In the genomic region with DNA sequence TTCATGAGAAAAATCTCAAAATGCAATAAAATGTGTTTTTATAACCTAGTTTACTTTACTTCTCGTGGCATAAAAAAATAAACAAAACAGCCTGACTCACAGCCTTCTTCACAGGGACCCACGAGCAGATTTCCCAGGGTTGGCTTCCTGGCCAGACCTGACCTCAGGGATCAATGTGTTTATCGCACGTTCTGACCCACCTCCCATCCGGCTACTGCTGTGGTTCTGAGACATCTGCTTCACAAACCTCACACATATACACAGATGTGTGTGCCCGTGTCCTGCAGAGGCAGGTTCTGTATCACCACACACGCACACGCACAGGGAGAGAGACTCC, we compare ENCODE assay signal across 21 cellular contexts.
DNase-seq lines count a peak whose midpoint lies in the region; ATAC-seq, FAIRE-seq and TF ChIP-seq lines count a peak whose summit lies in the region.
"Had no signal": no experiment of that assay in that cellular context is flagged by ENCODE, and none has a peak within 500 bp of the region (broad histone marks: within the 10 kb centered on the region; RNA-seq: fewer than 3 reads in every experiment).

No MANE protein-coding gene starts in this region.

- H3K4me1 ChIP-seq in astrocyte (ENCODE audit: insufficient read depth, low read length) = peaks cover 38% of the 10 kb centered on the region
- no peaks in the 10 kb centered on the region for H3K4me1 ChIP-seq in OCI-LY7 (ENCODE audit: insufficient read depth, low read length, poor library complexity, severe bottlenecking)

- no peak overlapping the region for H3K27ac Mint-ChIP-seq in astrocyte (ENCODE audit: unreplicated experiment)
- H3K27ac Mint-ChIP-seq: CD8-positive, alpha-beta memory T cell; stimulated activated naive B cell treated with anti-CD40 and anti-IgM and Interleukin-4, amounts not matched to agents 10 μg/mL and 1 μg/mL and 100 μg/mL, for 72 hours; T-helper 2 cell treated with Interferon-gamma antibody and Interleukin-4, amounts not matched to agents 5 μg/mL and 100 μg/mL, for 36 hours had no signal

- TF ChIP-seq CTCF in astrocyte (IDR thresholded peaks at IDR 0.05; ENCODE audit: insufficient read depth, low read depth, low read length) = no peak
- no peak for TF ChIP-seq CTCF in fibroblast of villous mesenchyme (IDR thresholded peaks at IDR 0.05; ENCODE audit: insufficient read depth, low read depth, low read length)
- no peak for TF ChIP-seq CTCF in OCI-LY7 (conservative IDR thresholded peaks at IDR 0.05; ENCODE audit: low read length)

- H3K27me3 Mint-ChIP-seq in astrocyte (ENCODE audit: low read depth, unreplicated experiment) = no peaks in the 10 kb centered on the region

- peaks cover 52% of the 10 kb centered on the region for H3K36me3 Mint-ChIP-seq in astrocyte (ENCODE audit: low read depth, unreplicated experiment)
- H3K36me3 Mint-ChIP-seq: CD8-positive, alpha-beta memory T cell; stimulated activated naive B cell treated with anti-CD40 and anti-IgM and Interleukin-4, amounts not matched to agents 10 μg/mL and 1 μg/mL and 100 μg/mL, for 72 hours had no signal

- H3K27ac ChIP-seq in astrocyte (ENCODE audit: low read depth, low read length) = peak overlapping the region; percentile 33
- H3K27ac ChIP-seq in OCI-LY7 (ENCODE audit: low read depth, low read length, poor library complexity, severe bottlenecking) = no peak overlapping the region
- H3K27ac ChIP-seq: cardiac muscle cell, HL-60, neutrophil had no signal

- FAIRE-seq in astrocyte (lab: Jason Lieb, UNC) (no peak), GM12891 (lab: Jason Lieb, UNC) (no peak)
- FAIRE-seq: GM12878, islet of Langerhans had no signal

- no peak overlapping the region for H3K4me3 ChIP-seq in astrocyte (ENCODE audit: insufficient read depth, low read depth, low read length)
- H3K4me3 ChIP-seq in fibroblast of villous mesenchyme (ENCODE audit: low read depth, low read length) = no peak overlapping the region
- H3K4me3 ChIP-seq in OCI-LY7 (ENCODE audit: low read depth, low read length, poor library complexity, severe bottlenecking) = no peak overlapping the region
- H3K4me3 ChIP-seq: cardiac muscle cell, GM12878 had no signal

- DNase-seq in ELR (ENCODE audit: low read depth) (peak; percentile 81), astrocyte (ENCODE audit: low read depth) (no peak), fibroblast of villous mesenchyme (ENCODE audit: low read depth) (peak; percentile 99), sciatic nerve (ENCODE audit: low spot score) (peak; percentile 45), NCI-H82 treated with DMSO at 0.1 percent for 48 hours (lab: John Stamatoyannopoulos, UW; ENCODE audit: unreplicated experiment) (no peak), OCI-LY7 (ENCODE audit: low spot score) (no peak), GM12891 (ENCODE audit: insufficient read length, low spot score) (no peak)
- DNase-seq: CD8-positive, alpha-beta memory T cell; KG1; mesendoderm; NCI-H1436 treated with DMSO at 0.1 percent for 48 hours; NCI-H446; SHP77 treated with DMSO at 0.1 percent for 48 hours; stimulated activated naive B cell treated with anti-CD40 and anti-IgM and Interleukin-4, amounts not matched to agents 10 μg/mL and 1 μg/mL and 100 μg/mL, for 72 hours had no signal

- no peak for TF ChIP-seq POLR2A in GM12891 (IDR thresholded peaks at IDR 0.05; ENCODE audit: low read depth, low read length)

- H3K9me3 ChIP-seq in astrocyte (ENCODE audit: insufficient read depth, low read depth, low read length) (no peaks in the 10 kb centered on the region), OCI-LY7 (ENCODE audit: low read length) (no peaks in the 10 kb centered on the region)
- H3K9me3 ChIP-seq: neutrophil had no signal

- H3K9ac ChIP-seq in astrocyte (ENCODE audit: low read length) = peak overlapping the region; percentile 30

- intact Hi-C loops in sciatic nerve (cut with DNase I) (no loop called here), OCI-LY7 (cut with micrococcal nuclease; ENCODE audit: unreplicated experiment) (no loop called here)

- CTCF ChIA-PET in OCI-LY7 (lab: Charles Lee; ENCODE audit: unreplicated experiment) = no interaction called here

- H3K4me2 ChIP-seq in astrocyte (ENCODE audit: low read length) = no peak overlapping the region
- H3K4me2 ChIP-seq in OCI-LY7 (ENCODE audit: low read length) = no peak overlapping the region

- H3K36me3 ChIP-seq in astrocyte (ENCODE audit: insufficient read depth, low read length) = peaks cover 42% of the 10 kb centered on the region
- no peaks in the 10 kb centered on the region for H3K36me3 ChIP-seq in OCI-LY7 (ENCODE audit: insufficient read depth, low read length)
- H3K36me3 ChIP-seq: neutrophil had no signal

- BruUV-seq in OCI-LY7 (replicated peaks; lab: Mats Ljungman, UMichigan) = no TSS peak

- no peaks in the 10 kb centered on the region for H3K27me3 ChIP-seq in astrocyte (ENCODE audit: insufficient read depth, low read length)
- H3K27me3 ChIP-seq: cardiac muscle cell had no signal

- H3K4me1 Mint-ChIP-seq in astrocyte (ENCODE audit: low read depth, unreplicated experiment) = peaks cover 37% of the 10 kb centered on the region

- H2AFZ ChIP-seq in astrocyte (ENCODE audit: low read depth, low read length) = no peak overlapping the region
- H2AFZ ChIP-seq in OCI-LY7 (ENCODE audit: low read length) = no peak overlapping the region

- peak; percentile 38 for ATAC-seq in sciatic nerve
- no peak for ATAC-seq in HG03354 (IDR thresholded peaks at IDR 0.05; ENCODE audit: poor library complexity, severe bottlenecking, unreplicated experiment)
- ATAC-seq: GM12878; stimulated activated naive B cell treated with anti-CD40 and anti-IgM and Interleukin-4, amounts not matched to agents 10 μg/mL and 1 μg/mL and 100 μg/mL, for 72 hours had no signal

- no peak overlapping the region for H3K4me3 Mint-ChIP-seq in astrocyte (ENCODE audit: unreplicated experiment)
- H3K4me3 Mint-ChIP-seq: CD8-positive, alpha-beta memory T cell; stimulated activated naive B cell treated with anti-CD40 and anti-IgM and Interleukin-4, amounts not matched to agents 10 μg/mL and 1 μg/mL and 100 μg/mL, for 72 hours; T-helper 2 cell treated with Interferon-gamma antibody and Interleukin-4, amounts not matched to agents 5 μg/mL and 100 μg/mL, for 36 hours had no signal

- H4K20me1 ChIP-seq in astrocyte (ENCODE audit: insufficient read depth, low read length) = peaks cover 10% of the 10 kb centered on the region
- no peaks in the 10 kb centered on the region for H4K20me1 ChIP-seq in OCI-LY7 (ENCODE audit: insufficient read depth, low read length)

- H3K9me3 Mint-ChIP-seq in astrocyte (ENCODE audit: unreplicated experiment) = no peaks in the 10 kb centered on the region
- H3K9me3 Mint-ChIP-seq: stimulated activated naive B cell treated with anti-CD40 and anti-IgM and Interleukin-4, amounts not matched to agents 10 μg/mL and 1 μg/mL and 100 μg/mL, for 72 hours; T-helper 2 cell treated with Interferon-gamma antibody and Interleukin-4, amounts not matched to agents 5 μg/mL and 100 μg/mL, for 36 hours had no signal

- H3K9me2 ChIP-seq in OCI-LY7 (ENCODE audit: insufficient read depth, low read length) = no peaks in the 10 kb centered on the region

- H3K79me2 ChIP-seq in astrocyte (ENCODE audit: insufficient read depth, low read length) = peaks cover 6% of the 10 kb centered on the region
- H3K79me2 ChIP-seq in OCI-LY7 (ENCODE audit: insufficient read depth, low read depth, low read length) = no peaks in the 10 kb centered on the region

- POLR2A ChIA-PET in OCI-LY7 (lab: Charles Lee) = no interaction called here

TF ChIP-seq in GM12891, 5 proteins besides CTCF, POLR2A, EP300 and RAD21:
- TF ChIP-seq TAF1 (IDR thresholded peaks at IDR 0.05; ENCODE audit: low read depth, low read length) = no peak
- no peak for TF ChIP-seq SPI1 (IDR thresholded peaks at IDR 0.05; ENCODE audit: low read depth, low read length)
- TF ChIP-seq POU2F2 (IDR thresholded peaks at IDR 0.05; ENCODE audit: low read depth, low read length) = no peak
- no peak for TF ChIP-seq POLR2AphosphoS5 (IDR thresholded peaks at IDR 0.05; ENCODE audit: low read depth, low read length)
- TF ChIP-seq PAX5 (IDR thresholded peaks at IDR 0.05; ENCODE audit: insufficient read depth, low read length, severe bottlenecking) = no peak

Comparison
In these comparisons a context has a peak if more than half of its experiments do, and no peak if none do; other contexts are left out.
1. DNase-seq: peak in ELR (single experiment), fibroblast of villous mesenchyme (single experiment) and sciatic nerve (single experiment); none in astrocyte (single experiment), NCI-H82 treated with DMSO at 0.1 percent for 48 hours (single experiment), OCI-LY7 (single experiment) and GM12891 (single experiment).